In genomic region chr10:13816195-13816926, GRCh38 we compare ENCODE assay signal across 1 cellular context.
TF ChIP-seq lines count a peak whose summit lies in the region.

No MANE protein-coding gene starts in this region.

TF ChIP-seq in K562, 482 proteins besides CTCF, POLR2A, EP300 and RAD21 (continued from another document):
- no peak for TF ChIP-seq ZNF407 (IDR thresholded peaks at IDR 0.05; ENCODE audit: low read depth)
- no peak for TF ChIP-seq CBFB (CRISPR knock-in tag; IDR thresholded peaks at IDR 0.05)
- no peak for TF ChIP-seq HNRNPL (IDR thresholded peaks at IDR 0.05; ENCODE audit: low read depth, low read length)
- TF ChIP-seq, protein P1, sequence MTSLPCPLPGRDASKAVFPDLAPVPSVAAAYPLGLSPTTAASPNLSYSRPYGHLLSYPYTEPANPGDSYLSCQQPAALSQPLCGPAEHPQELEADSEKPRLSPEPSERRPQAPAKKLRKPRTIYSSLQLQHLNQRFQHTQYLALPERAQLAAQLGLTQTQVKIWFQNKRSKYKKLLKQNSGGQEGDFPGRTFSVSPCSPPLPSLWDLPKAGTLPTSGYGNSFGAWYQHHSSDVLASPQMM (CRISPR knock-in tag; IDR thresholded peaks at IDR 0.05), result no peak
- peak; percentile 8 for TF ChIP-seq MEIS2 (IDR thresholded peaks at IDR 0.05; ENCODE audit: partially characterized antibody)
- no peak for TF ChIP-seq ZNF263 (CRISPR knock-in tag; IDR thresholded peaks at IDR 0.05; ENCODE audit: borderline replicate concordance)
- no peak for TF ChIP-seq CREB1 (IDR thresholded peaks at IDR 0.05)
- TF ChIP-seq CREB1 (CRISPR knock-in tag; IDR thresholded peaks at IDR 0.05), result no peak
- TF ChIP-seq MCM5 (IDR thresholded peaks at IDR 0.05; ENCODE audit: low read depth), result no peak
